Comparison of ENCODE assay signal across 8 cellular contexts in the genomic region with DNA sequence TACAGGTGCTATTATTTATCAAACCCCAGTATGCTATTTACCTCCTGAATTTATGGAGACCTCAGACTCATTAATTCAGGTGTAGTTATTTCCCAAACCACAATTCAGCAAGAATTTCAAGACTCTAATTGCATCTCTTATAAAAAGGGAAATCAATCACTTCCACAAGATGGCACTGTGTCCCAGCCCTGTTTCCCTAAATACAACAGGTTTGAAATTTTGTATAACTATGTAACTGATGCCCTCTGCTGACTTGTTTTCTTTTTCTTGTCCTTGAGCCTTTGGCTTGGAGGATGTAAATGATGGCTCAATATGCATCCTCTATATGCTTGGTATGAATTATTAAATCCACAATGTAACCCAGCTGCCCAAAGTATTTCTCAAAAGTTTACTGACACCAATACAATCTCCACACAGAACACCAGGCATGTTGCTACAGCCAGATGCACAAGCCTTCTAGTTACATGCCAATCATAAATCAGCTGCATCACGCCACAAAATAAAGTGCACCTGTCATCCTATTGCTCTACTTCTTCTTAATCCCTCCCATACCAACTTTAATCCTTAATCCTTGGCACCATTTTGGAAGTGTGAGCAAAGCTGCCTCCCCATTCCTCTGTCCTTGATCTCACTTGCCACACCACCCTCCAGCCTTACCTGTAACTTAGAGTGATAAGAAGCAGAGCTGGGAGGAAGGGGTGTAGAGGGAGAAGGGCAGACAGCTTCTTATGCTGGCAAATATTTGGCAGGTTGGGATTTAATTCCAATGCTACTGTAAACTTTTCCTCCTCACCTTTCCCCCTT. TPM values are rescaled to one million over a fixed set of nuclear protein-coding genes. Genes with fewer than 3 reads are reported as not detected.
DNase-seq lines count a peak whose midpoint lies in the region; ATAC-seq and TF ChIP-seq lines count a peak whose summit lies in the region.

No MANE protein-coding gene starts in this region.

- H3K4me1 ChIP-seq in lower lobe of right lung: peaks cover 5% of the 10 kb centered on the region
- H3K4me1 ChIP-seq in upper lobe of right lung: peaks cover 8% of the 10 kb centered on the region

- H3K9me3 ChIP-seq in lower lobe of right lung: no peaks in the 10 kb centered on the region
- no peaks in the 10 kb centered on the region for H3K9me3 ChIP-seq in upper lobe of right lung

- TF ChIP-seq CTCF in choroid plexus epithelial cell (conservative IDR thresholded peaks at IDR 0.05; ENCODE audit: low read depth, low read length) (peak; percentile 77), lower lobe of right lung (IDR thresholded peaks at IDR 0.05) (peak; percentile 62), upper lobe of right lung (IDR thresholded peaks at IDR 0.05) (peak; percentile 67)

- intact Hi-C loops in lower lobe of right lung (cut with DNase I) (no loop called here), upper lobe of right lung (cut with DNase I) (no loop called here)

- H3K27me3 ChIP-seq in lower lobe of right lung (ENCODE audit: low read depth) (no peaks in the 10 kb centered on the region), upper lobe of right lung (no peaks in the 10 kb centered on the region)

- no peaks in the 10 kb centered on the region for H3K36me3 ChIP-seq in lower lobe of right lung
- no peaks in the 10 kb centered on the region for H3K36me3 ChIP-seq in upper lobe of right lung

- no peak overlapping the region for H3K27ac ChIP-seq in lower lobe of right lung
- H3K27ac ChIP-seq in upper lobe of right lung: no peak overlapping the region

- H3K4me3 ChIP-seq in choroid plexus epithelial cell (ENCODE audit: low read depth, low read length) (no peak overlapping the region), lower lobe of right lung (no peak overlapping the region), upper lobe of right lung (no peak overlapping the region)

- ATAC-seq in SK-N-SH treated with all-trans-retinoic acid at 6 μM for 48 hours: peak; percentile 95
- peak; percentile 60 to 75 for ATAC-seq in lower lobe of right lung
- peak; percentile 72 for ATAC-seq in upper lobe of right lung
- ATAC-seq in GM21447 (IDR thresholded peaks at IDR 0.05; ENCODE audit: unreplicated experiment): no peak

- peak; percentile 30 for DNase-seq in stimulated activated CD4-positive, alpha-beta T cell treated with anti-CD3 and anti-CD28 coated beads, Interleukin-2, amount 100 ng/mL, for 4 hours (ENCODE audit: low read depth)
- no peak for DNase-seq in stimulated activated CD4-positive, alpha-beta T cell treated with anti-CD3 and anti-CD28 coated beads, Interleukin-12 subunit alpha, Interleukin-12 subunit beta, amount 100 ng/mL, for 4 hours
- peak; percentile 71 for DNase-seq in NCI-H1092 treated with DMSO at 0.1 percent for 48 hours (lab: John Stamatoyannopoulos, UW)
- DNase-seq in choroid plexus epithelial cell (ENCODE audit: low read depth): peak; percentile 85
- DNase-seq in lower lobe of right lung: no peak
- no peak for DNase-seq in upper lobe of right lung

TF ChIP-seq in SK-N-SH treated with all-trans-retinoic acid at 6 μM for 48 hours, 23 proteins besides CTCF, POLR2A, EP300 and RAD21:
- TF ChIP-seq ZC3H10 (CRISPR knock-in tag; IDR thresholded peaks at IDR 0.05) (no peak), RARB (CRISPR knock-in tag; IDR thresholded peaks at IDR 0.05) (no peak), SNAI2 (CRISPR knock-in tag; IDR thresholded peaks at IDR 0.05) (no peak), ZFP3 (CRISPR knock-in tag; IDR thresholded peaks at IDR 0.05) (no peak), TCF4 (CRISPR knock-in tag; IDR thresholded peaks at IDR 0.05; ENCODE audit: borderline replicate concordance) (no peak), ISL1 (CRISPR knock-in tag; IDR thresholded peaks at IDR 0.05) (no peak), ZNF8 (CRISPR knock-in tag; IDR thresholded peaks at IDR 0.05) (no peak), ESRRG (CRISPR knock-in tag; IDR thresholded peaks at IDR 0.05) (no peak), TOX (CRISPR knock-in tag; IDR thresholded peaks at IDR 0.05; ENCODE audit: borderline replicate concordance) (no peak), PPARA (CRISPR knock-in tag; IDR thresholded peaks at IDR 0.05; ENCODE audit: borderline replicate concordance) (no peak), CSDC2 (CRISPR knock-in tag; IDR thresholded peaks at IDR 0.05) (no peak), GLIS3 (CRISPR knock-in tag; IDR thresholded peaks at IDR 0.05) (no peak)
- TF ChIP-seq, protein P1, sequence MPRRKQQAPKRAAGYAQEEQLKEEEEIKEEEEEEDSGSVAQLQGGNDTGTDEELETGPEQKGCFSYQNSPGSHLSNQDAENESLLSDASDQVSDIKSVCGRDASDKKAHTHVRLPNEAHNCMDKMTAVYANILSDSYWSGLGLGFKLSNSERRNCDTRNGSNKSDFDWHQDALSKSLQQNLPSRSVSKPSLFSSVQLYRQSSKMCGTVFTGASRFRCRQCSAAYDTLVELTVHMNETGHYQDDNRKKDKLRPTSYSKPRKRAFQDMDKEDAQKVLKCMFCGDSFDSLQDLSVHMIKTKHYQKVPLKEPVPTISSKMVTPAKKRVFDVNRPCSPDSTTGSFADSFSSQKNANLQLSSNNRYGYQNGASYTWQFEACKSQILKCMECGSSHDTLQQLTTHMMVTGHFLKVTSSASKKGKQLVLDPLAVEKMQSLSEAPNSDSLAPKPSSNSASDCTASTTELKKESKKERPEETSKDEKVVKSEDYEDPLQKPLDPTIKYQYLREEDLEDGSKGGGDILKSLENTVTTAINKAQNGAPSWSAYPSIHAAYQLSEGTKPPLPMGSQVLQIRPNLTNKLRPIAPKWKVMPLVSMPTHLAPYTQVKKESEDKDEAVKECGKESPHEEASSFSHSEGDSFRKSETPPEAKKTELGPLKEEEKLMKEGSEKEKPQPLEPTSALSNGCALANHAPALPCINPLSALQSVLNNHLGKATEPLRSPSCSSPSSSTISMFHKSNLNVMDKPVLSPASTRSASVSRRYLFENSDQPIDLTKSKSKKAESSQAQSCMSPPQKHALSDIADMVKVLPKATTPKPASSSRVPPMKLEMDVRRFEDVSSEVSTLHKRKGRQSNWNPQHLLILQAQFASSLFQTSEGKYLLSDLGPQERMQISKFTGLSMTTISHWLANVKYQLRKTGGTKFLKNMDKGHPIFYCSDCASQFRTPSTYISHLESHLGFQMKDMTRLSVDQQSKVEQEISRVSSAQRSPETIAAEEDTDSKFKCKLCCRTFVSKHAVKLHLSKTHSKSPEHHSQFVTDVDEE (CRISPR knock-in tag; IDR thresholded peaks at IDR 0.05): no peak

RNA-seq across cellular contexts. Expression of a gene that starts 9.0 kb away (rescaled TPM):
- total RNA-seq in lower lobe of right lung (not detected), upper lobe of right lung (not detected)

RNA-seq across cellular contexts. Expression of a gene that starts 14.3 kb away (rescaled TPM):
- total RNA-seq in lower lobe of right lung: 22.8 TPM
- 21.0 TPM for total RNA-seq in upper lobe of right lung

Comparison
In these comparisons a context has a peak if more than half of its experiments do, and no peak if none do; other contexts are left out.
1. DNase-seq: peak in stimulated activated CD4-positive, alpha-beta T cell treated with anti-CD3 and anti-CD28 coated beads, Interleukin-2, amount 100 ng/mL, for 4 hours (single experiment), NCI-H1092 treated with DMSO at 0.1 percent for 48 hours (single experiment) and choroid plexus epithelial cell (single experiment); none in stimulated activated CD4-positive, alpha-beta T cell treated with anti-CD3 and anti-CD28 coated beads, Interleukin-12 subunit alpha, Interleukin-12 subunit beta, amount 100 ng/mL, for 4 hours (single experiment), lower lobe of right lung (single experiment) and upper lobe of right lung (single experiment).
2. Peak in every context shown above with its lines, with median percentiles within 50 percentile points of each other: CTCF ChIP-seq.